In genomic region chr4:173367285-173367684, GRCh38 we compare ENCODE assay signal across 1 cellular context.
TF ChIP-seq lines count a peak whose summit lies in the region.

No MANE protein-coding gene starts in this region.

TF ChIP-seq in GM12878, 131 proteins besides CTCF, POLR2A, EP300 and RAD21:
- peak; percentile 83 for TF ChIP-seq JUNB (IDR thresholded peaks at IDR 0.05)
- TF ChIP-seq SMARCA5 (IDR thresholded peaks at IDR 0.05): 0 out of 2 replicates have a peak, but pooled peaks have one; percentile 49
- TF ChIP-seq ZNF217 (IDR thresholded peaks at IDR 0.05): peak; percentile 62; the same call in 1 of the 2 replicates
- TF ChIP-seq ATF7 (IDR thresholded peaks at IDR 0.05; ENCODE audit: low read depth): peak; percentile 29; the same call in 1 of the 2 replicates
- TF ChIP-seq ATF2 (IDR thresholded peaks at IDR 0.05; ENCODE audit: low read length): peak; percentile 37; the same call in 1 of the 2 replicates
- peak; percentile 64; the same call in 1 of the 2 replicates for TF ChIP-seq JUND (IDR thresholded peaks at IDR 0.05; ENCODE audit: low read depth, low read length)
- TF ChIP-seq NFIC (IDR thresholded peaks at IDR 0.05; ENCODE audit: low read depth, low read length): 0 out of 2 replicates have a peak, but pooled peaks have one; percentile 26
- TF ChIP-seq SKIL (IDR thresholded peaks at IDR 0.05; ENCODE audit: low read depth, poor library complexity, severe bottlenecking): peak; percentile 40
- no peak for TF ChIP-seq ZNF592 (IDR thresholded peaks at IDR 0.05)
- 0 out of 2 replicates have a peak, but pooled peaks have one; percentile 41 for TF ChIP-seq DPF2 (IDR thresholded peaks at IDR 0.05)
- TF ChIP-seq CREM (IDR thresholded peaks at IDR 0.05; ENCODE audit: low read depth): peak; percentile 29; the same call in 1 of the 2 replicates
- TF ChIP-seq ZNF24 (IDR thresholded peaks at IDR 0.05): peak; percentile 30; the same call in 1 of the 2 replicates
- TF ChIP-seq PML (IDR thresholded peaks at IDR 0.05; ENCODE audit: low read length): no peak
- no peak for TF ChIP-seq MTA2 (IDR thresholded peaks at IDR 0.05; ENCODE audit: low read depth)
- no peak for TF ChIP-seq ASH2L (IDR thresholded peaks at IDR 0.05; ENCODE audit: borderline replicate concordance, low read depth)
- TF ChIP-seq IRF4 (IDR thresholded peaks at IDR 0.05; ENCODE audit: low read depth, low read length): peak; percentile 80; the same call in 1 of the 2 replicates
- no peak for TF ChIP-seq TAF1 (IDR thresholded peaks at IDR 0.05; ENCODE audit: borderline replicate concordance, low read depth, low read length)
- TF ChIP-seq IKZF2 (IDR thresholded peaks at IDR 0.05): peak in 1 of 2 experiments; percentile 22; a peak in 1 of 4 replicates
- TF ChIP-seq HDGF (IDR thresholded peaks at IDR 0.05): no peak
- peak; percentile 16; the same call in 1 of the 2 replicates for TF ChIP-seq SPI1 (IDR thresholded peaks at IDR 0.05; ENCODE audit: borderline replicate concordance, insufficient read depth, low read depth, low read length)
- peak; percentile 50; the same call in 1 of the 2 replicates for TF ChIP-seq RUNX3 (IDR thresholded peaks at IDR 0.05; ENCODE audit: low read length)
